ENCODE assay signal across 13 cellular contexts in the genomic region with DNA sequence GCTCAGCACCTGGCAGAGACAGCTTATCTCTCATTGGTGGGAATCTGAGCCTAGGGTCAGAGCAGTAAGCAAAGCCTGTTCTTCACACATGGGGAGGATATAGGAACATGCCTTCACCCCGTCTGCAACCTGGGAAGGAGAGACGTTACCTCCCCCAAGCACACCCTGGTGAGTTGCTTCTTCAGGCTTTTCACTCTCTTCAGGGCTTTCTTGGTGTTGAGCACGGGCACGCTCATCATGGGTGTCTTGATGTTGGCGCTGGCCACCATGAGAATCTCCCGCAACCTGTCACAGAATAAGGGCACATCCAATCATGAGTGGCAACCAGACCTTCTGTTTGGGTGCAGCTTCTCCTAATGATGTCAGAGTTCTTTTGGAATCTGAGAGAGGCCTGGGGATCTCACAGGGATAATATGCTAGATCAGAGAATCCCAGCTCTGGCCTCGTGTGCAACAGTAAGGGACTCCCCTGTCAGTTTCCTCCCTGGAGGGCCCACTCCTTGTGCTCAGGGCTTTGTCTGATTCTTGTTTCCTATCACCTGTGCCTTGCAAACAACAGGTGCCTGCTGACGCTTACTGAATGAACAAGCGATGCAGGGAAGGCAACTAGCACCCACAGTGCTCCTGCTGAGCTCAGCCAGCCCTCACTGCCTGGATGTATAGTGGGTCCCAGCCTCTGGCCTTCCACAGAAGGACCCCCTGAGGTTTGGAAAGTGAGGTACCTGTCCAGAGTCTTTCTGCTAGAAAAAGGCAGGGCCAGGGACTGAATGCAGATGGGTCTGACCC.
DNase-seq lines count a peak whose midpoint lies in the region; ATAC-seq and TF ChIP-seq lines count a peak whose summit lies in the region.
"Had no signal": no experiment of that assay in that cellular context is flagged by ENCODE, and none has a peak within 500 bp of the region (broad histone marks: within the 10 kb centered on the region; RNA-seq: fewer than 3 reads in every experiment).

No MANE protein-coding gene starts in this region.

- no peak overlapping the region for H2AK5ac ChIP-seq in IMR-90 (ENCODE audit: low read depth, low read length)

- CTCF ChIA-PET in IMR-90 (lab: Yijun Ruan, JAX): interaction anchor here (1.5 kb wide), 1 partner anchor 40 kb away, joined by 3 read pairs; no protein-coding TSS in a partner anchor

- no peak overlapping the region for H2BK15ac ChIP-seq in IMR-90 (ENCODE audit: low read depth, low read length)

- no peak overlapping the region for H3K14ac ChIP-seq in IMR-90 (replicated peaks; ENCODE audit: low read depth, low read length)

- H3K4me2 ChIP-seq in BLaER1 treated with 17β-estradiol and CSF1 and Interleukin-3, amounts not matched to agents 10 nM and 100 nM: peak overlapping the region; percentile 86 to 98 (median 96)
- no peak overlapping the region for H3K4me2 ChIP-seq in IMR-90 (ENCODE audit: low read depth, low read length)

- no peak for DNase-seq in IMR-90
- peak; percentile 40 for DNase-seq in activated naive CD8-positive, alpha-beta T cell treated with anti-CD3 and anti-CD28 coated beads, Interleukin-2, amount 10 ng/mL, durations not matched to agents 7 days and 5 days
- no peak for DNase-seq in natural killer cell treated with Interleukin-12 subunit alpha and Interleukin-12 subunit beta and Interleukin-15 and Interleukin-18, amount 100 ng/mL, for 72 hours (ENCODE audit: low spot score)
- no peak for DNase-seq in SW 1271 (lab: John Stamatoyannopoulos, UW)
- no peak for DNase-seq in NCI-H524 treated with DMSO at 0.1 percent for 48 hours (lab: John Stamatoyannopoulos, UW)
- no peak for DNase-seq in germinal center (ENCODE audit: low spot score)
- DNase-seq: MG63; NCI-H446 treated with DMSO at 0.1 percent for 48 hours; stimulated activated CD4-positive, alpha-beta T cell treated with anti-CD3 and anti-CD28 coated beads, Interleukin-2, amount 100 ng/mL, for 48 hours had no signal

- peak overlapping the region; percentile 89 to 98 (median 94); a peak in 17 of 22 replicates for H3K27ac ChIP-seq in BLaER1 treated with 17β-estradiol and CSF1 and Interleukin-3, amounts not matched to agents 10 nM and 100 nM
- no peak overlapping the region for H3K27ac ChIP-seq in IMR-90 (ENCODE audit: insufficient read depth, low read length)
- H3K27ac ChIP-seq: cardiac muscle cell, SK-N-MC had no signal

- no peak overlapping the region for H3K23ac ChIP-seq in IMR-90 (ENCODE audit: low read depth, low read length)

- BruUV-seq in IMR-90 (replicated peaks; lab: Mats Ljungman, UMichigan): no TSS peak

- no peak for TF ChIP-seq POLR2A in IMR-90 (IDR thresholded peaks at IDR 0.05; ENCODE audit: low read depth, low read length)

- H3K18ac ChIP-seq in IMR-90 (ENCODE audit: low read depth, low read length): no peak overlapping the region

- no peaks in the 10 kb centered on the region for H3K27me3 Mint-ChIP-seq in activated naive CD8-positive, alpha-beta T cell treated with anti-CD3 and anti-CD28 coated beads, Interleukin-2, amount 10 ng/mL, durations not matched to agents 7 days and 5 days
- no peaks in the 10 kb centered on the region for H3K27me3 Mint-ChIP-seq in natural killer cell treated with Interleukin-12 subunit alpha and Interleukin-12 subunit beta and Interleukin-15 and Interleukin-18, amount 100 ng/mL, for 72 hours

- H3K27ac Mint-ChIP-seq in activated naive CD8-positive, alpha-beta T cell treated with anti-CD3 and anti-CD28 coated beads, Interleukin-2, amount 10 ng/mL, durations not matched to agents 7 days and 5 days: peak overlapping the region; percentile 99
- H3K27ac Mint-ChIP-seq in natural killer cell treated with Interleukin-12 subunit alpha and Interleukin-12 subunit beta and Interleukin-15 and Interleukin-18, amount 100 ng/mL, for 72 hours: peak overlapping the region; percentile 91

- dilution Hi-C loops in IMR-90 (cut with HindIII; ENCODE audit: low sequenced_read_pairs, unreplicated experiment): no loop called here

- H3K9me3 ChIP-seq in BLaER1 treated with 17β-estradiol and CSF1 and Interleukin-3, amounts not matched to agents 10 nM and 100 nM (replicated peaks in 1 of 11): no peaks in the 10 kb centered on the region
- no peaks in the 10 kb centered on the region for H3K9me3 ChIP-seq in IMR-90 (ENCODE audit: control insufficient read depth, insufficient read depth, low read length)
- H3K9me3 ChIP-seq: MG63 had no signal

- H3K27me3 ChIP-seq in BLaER1 treated with 17β-estradiol and CSF1 and Interleukin-3, amounts not matched to agents 10 nM and 100 nM: no peaks in the 10 kb centered on the region
- H3K27me3 ChIP-seq in IMR-90 (ENCODE audit: control insufficient read depth, insufficient read depth, low read length): no peaks in the 10 kb centered on the region
- H3K27me3 ChIP-seq: cardiac muscle cell, MG63 had no signal

- no peak for TF ChIP-seq CTCF in IMR-90 (conservative IDR thresholded peaks at IDR 0.05; ENCODE audit: low read depth, low read length)

- peak overlapping the region in 4 of 11 experiments; percentile 42 to 86 (median 82); a peak in 6 of 22 replicates for H3K9ac ChIP-seq in BLaER1 treated with 17β-estradiol and CSF1 and Interleukin-3, amounts not matched to agents 10 nM and 100 nM
- H3K9ac ChIP-seq in IMR-90 (ENCODE audit: low read depth, low read length): no peak overlapping the region

- H4K91ac ChIP-seq in IMR-90 (ENCODE audit: insufficient read depth, low read depth, low read length): no peak overlapping the region

- no peak overlapping the region for H2BK20ac ChIP-seq in IMR-90 (ENCODE audit: low read depth, low read length)

- peaks cover 0 to 50% (median 13%) of the 10 kb centered on the region in 11 experiments; a peak in 11 of 22 replicates for H4K20me1 ChIP-seq in BLaER1 treated with 17β-estradiol and CSF1 and Interleukin-3, amounts not matched to agents 10 nM and 100 nM
- no peaks in the 10 kb centered on the region; the same call in 1 of the 2 replicates for H4K20me1 ChIP-seq in IMR-90 (ENCODE audit: insufficient read depth, low read length)

- ATAC-seq in IMR-90 (ENCODE audit: low read depth) (no peak), HG03565 (IDR thresholded peaks at IDR 0.05; ENCODE audit: unreplicated experiment) (no peak)
- no peak for ATAC-seq in activated naive CD8-positive, alpha-beta T cell treated with anti-CD3 and anti-CD28 coated beads, Interleukin-2, amount 10 ng/mL, durations not matched to agents 7 days and 5 days (ENCODE audit: low read depth)
- no peak for ATAC-seq in natural killer cell treated with Interleukin-12 subunit alpha and Interleukin-12 subunit beta and Interleukin-15 and Interleukin-18, amount 100 ng/mL, for 72 hours

- no peak overlapping the region for H3K56ac ChIP-seq in IMR-90 (ENCODE audit: extremely low read depth, insufficient read depth, low read length)

- H3K36me3 Mint-ChIP-seq in activated naive CD8-positive, alpha-beta T cell treated with anti-CD3 and anti-CD28 coated beads, Interleukin-2, amount 10 ng/mL, durations not matched to agents 7 days and 5 days: peaks cover 26% of the 10 kb centered on the region
- H3K36me3 Mint-ChIP-seq in natural killer cell treated with Interleukin-12 subunit alpha and Interleukin-12 subunit beta and Interleukin-15 and Interleukin-18, amount 100 ng/mL, for 72 hours: peaks cover 19% of the 10 kb centered on the region

- peak overlapping the region; percentile 16; the same call in 1 of the 2 replicates for H3K4ac ChIP-seq in IMR-90 (ENCODE audit: low read depth, low read length)

- POLR2A ChIA-PET in IMR-90 (lab: Charles Lee; ENCODE audit: unreplicated experiment): no interaction called here
- POLR2A ChIA-PET in activated naive CD8-positive, alpha-beta T cell treated with anti-CD3 and anti-CD28 coated beads, Interleukin-2, amount 10 ng/mL, durations not matched to agents 7 days and 5 days (lab: Charles Lee): interaction anchor here (0.8 to 2.7 kb wide), 4 partner anchors 29 to 186 kb away, joined by 3 to 10 read pairs (median 4); partner anchors contain the start of genes POLR1A, PTCD3 and ST3GAL5

- no peak overlapping the region for H3K4me3 Mint-ChIP-seq in activated naive CD8-positive, alpha-beta T cell treated with anti-CD3 and anti-CD28 coated beads, Interleukin-2, amount 10 ng/mL, durations not matched to agents 7 days and 5 days
- H3K4me3 Mint-ChIP-seq in natural killer cell treated with Interleukin-12 subunit alpha and Interleukin-12 subunit beta and Interleukin-15 and Interleukin-18, amount 100 ng/mL, for 72 hours: peak overlapping the region; percentile 87

- no peak overlapping the region for H2AK9ac ChIP-seq in IMR-90 (replicated peaks; ENCODE audit: low read depth, low read length, poor library complexity)

- H3K4me1 ChIP-seq in BLaER1 treated with 17β-estradiol and CSF1 and Interleukin-3, amounts not matched to agents 10 nM and 100 nM: peaks cover 68 to 82% (median 76%) of the 10 kb centered on the region in 10 experiments
- H3K4me1 ChIP-seq in IMR-90 (ENCODE audit: control insufficient read depth, insufficient read depth, low read length): peaks cover 29% of the 10 kb centered on the region

- H3K79me1 ChIP-seq in IMR-90 (ENCODE audit: low read depth in 1 of 2, low read length in 2 of 2): peaks cover 0 to 33% of the 10 kb centered on the region in 2 experiments; a peak in 2 of 4 replicates

- H2BK120ac ChIP-seq in IMR-90 (ENCODE audit: low read depth, low read length): no peak overlapping the region

- H3K36me3 ChIP-seq in BLaER1 treated with 17β-estradiol and CSF1 and Interleukin-3, amounts not matched to agents 10 nM and 100 nM: peaks cover 40 to 87% (median 70%) of the 10 kb centered on the region in 11 experiments
- H3K36me3 ChIP-seq in IMR-90 (ENCODE audit: control insufficient read depth, insufficient read depth, low read length): peaks cover 54% of the 10 kb centered on the region

- H3K9me1 ChIP-seq in IMR-90 (ENCODE audit: insufficient read depth, low read length): peaks cover 33% of the 10 kb centered on the region

- in situ Hi-C loops in IMR-90 (cut with MboI; ENCODE audit: low sequenced_read_pairs): no loop called here

- H3K9me3 Mint-ChIP-seq in activated naive CD8-positive, alpha-beta T cell treated with anti-CD3 and anti-CD28 coated beads, Interleukin-2, amount 10 ng/mL, durations not matched to agents 7 days and 5 days: no peaks in the 10 kb centered on the region
- no peaks in the 10 kb centered on the region for H3K9me3 Mint-ChIP-seq in natural killer cell treated with Interleukin-12 subunit alpha and Interleukin-12 subunit beta and Interleukin-15 and Interleukin-18, amount 100 ng/mL, for 72 hours

- H3K4me3 ChIP-seq in BLaER1 treated with 17β-estradiol and CSF1 and Interleukin-3, amounts not matched to agents 10 nM and 100 nM: no peak overlapping the region
- H3K4me3 ChIP-seq in IMR-90 (ENCODE audit: insufficient read depth, low read depth, low read length): no peak overlapping the region
- H3K4me3 ChIP-seq: cardiac muscle cell, MG63, SK-N-MC had no signal

- WGBS in IMR-90 (ENCODE audit: extremely low coverage in 2 of 2, insufficient read length in 1 of 2), 2 experiments: 93% methylated on average over 3 of the region's 9 CpGs; no CpG with 5 or more reads in 1 of the 2 experiments

- no peak for TF ChIP-seq RAD21 in IMR-90 (IDR thresholded peaks at IDR 0.05; ENCODE audit: low read length)

- H4K5ac ChIP-seq in IMR-90 (ENCODE audit: low read depth, low read length): no peak overlapping the region

- intact Hi-C loops in IMR-90 (cut with micrococcal nuclease): loop anchor here (5.0 kb wide), 2 partner anchors 38 to 117 kb away; no protein-coding TSS in a partner anchor

- no peak overlapping the region for H2AFZ ChIP-seq in IMR-90 (replicated peaks; ENCODE audit: low read length, poor library complexity)

- no peak overlapping the region for H2BK5ac ChIP-seq in IMR-90 (ENCODE audit: low read depth, low read length, poor library complexity, severe bottlenecking)

- H3K4me1 Mint-ChIP-seq in activated naive CD8-positive, alpha-beta T cell treated with anti-CD3 and anti-CD28 coated beads, Interleukin-2, amount 10 ng/mL, durations not matched to agents 7 days and 5 days: peaks cover 60% of the 10 kb centered on the region
- H3K4me1 Mint-ChIP-seq in natural killer cell treated with Interleukin-12 subunit alpha and Interleukin-12 subunit beta and Interleukin-15 and Interleukin-18, amount 100 ng/mL, for 72 hours (ENCODE audit: low read depth in 2 of 2): peaks cover 50 to 64% of the 10 kb centered on the region in 2 donors

- H4K8ac ChIP-seq in IMR-90 (ENCODE audit: low read depth in 2 of 2, low read length in 2 of 2): no peak overlapping the region
